ENCODE assay signal across 23 cellular contexts in the genomic region with DNA sequence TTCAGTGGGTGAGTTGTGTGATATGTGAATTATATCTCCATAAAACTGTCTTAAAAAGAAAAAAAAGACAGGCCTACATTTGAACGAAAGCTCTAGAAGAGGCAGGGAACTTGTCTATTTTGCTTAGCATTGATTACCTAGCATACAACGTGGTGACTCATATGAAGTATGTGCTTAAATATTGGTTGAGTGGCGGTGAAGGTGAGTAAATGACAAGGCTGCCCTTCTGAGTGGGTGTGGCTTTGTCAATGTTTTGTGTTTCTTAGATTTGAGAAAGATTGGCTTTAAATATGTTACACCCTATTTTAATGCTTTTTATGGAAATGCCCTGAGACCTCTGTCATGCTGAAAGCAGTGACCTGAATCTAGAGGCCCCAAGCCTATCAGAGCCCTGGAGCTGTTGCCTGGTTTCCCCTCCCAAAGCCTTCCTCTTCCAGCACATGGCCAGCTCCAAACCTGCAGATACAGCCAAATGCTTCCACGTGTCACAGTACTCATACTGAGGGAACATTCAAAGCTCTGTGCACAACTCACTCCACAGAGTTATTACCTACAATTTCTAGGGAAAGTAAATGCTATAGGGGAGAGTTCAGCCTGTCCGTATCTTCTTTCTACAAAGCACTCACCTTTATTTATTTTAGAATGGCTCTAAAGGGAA.
"Had no signal": no experiment of that assay in that cellular context is flagged by ENCODE, and none has a peak within 500 bp of the region (broad histone marks: within the 10 kb centered on the region; RNA-seq: fewer than 3 reads in every experiment).

No MANE protein-coding gene starts in this region.

- H3K4me3 Mint-ChIP-seq: activated CD8-positive, alpha-beta memory T cell treated with anti-CD3 and anti-CD28 coated beads, Interleukin-2, amount 10 ng/mL, durations not matched to agents 7 days and 5 days; activated naive CD4-positive, alpha-beta T cell treated with anti-CD3 and anti-CD28 coated beads, Interleukin-2, amount 50 U/mL, for 24 hours; activated T-cell treated with anti-CD3 and anti-CD28 coated beads, Interleukin-2, amount 50 U/mL, for 24 hours; activated T-helper 1 cell treated with anti-CD3 and anti-CD28 coated beads, Interleukin-12 subunit alpha, Interleukin-12 subunit beta, Interleukin-2, Interleukin-4 antibody, amounts not matched to agents 30 ng/mL and 10 ng/mL and 1 ng/mL, durations not matched to agents 14 hours and 24 hours and 36 hours; T-helper 1 cell treated with Interleukin-12 subunit alpha and Interleukin-12 subunit beta and Interleukin-4 antibody, amounts not matched to agents 30 μg/mL and 1 μg/mL, for 36 hours had no signal

- H3K27ac Mint-ChIP-seq: activated CD8-positive, alpha-beta memory T cell treated with anti-CD3 and anti-CD28 coated beads, Interleukin-2, amount 10 ng/mL, durations not matched to agents 7 days and 5 days; activated naive CD4-positive, alpha-beta T cell treated with anti-CD3 and anti-CD28 coated beads, Interleukin-2, amount 50 U/mL, for 24 hours; activated T-cell treated with anti-CD3 and anti-CD28 coated beads, Interleukin-2, amount 50 U/mL, for 24 hours; activated T-helper 1 cell treated with anti-CD3 and anti-CD28 coated beads, Interleukin-12 subunit alpha, Interleukin-12 subunit beta, Interleukin-2, Interleukin-4 antibody, amounts not matched to agents 30 ng/mL and 10 ng/mL and 1 ng/mL, durations not matched to agents 14 hours and 24 hours and 36 hours; T-helper 1 cell treated with Interleukin-12 subunit alpha and Interleukin-12 subunit beta and Interleukin-4 antibody, amounts not matched to agents 30 μg/mL and 1 μg/mL, for 36 hours had no signal

- H3K27ac ChIP-seq: breast epithelium, SJSA1 had no signal

- ATAC-seq: activated CD4-positive, CD25-positive, alpha-beta regulatory T cell treated with anti-CD3 and anti-CD28 coated beads, Interleukin-2, amount 50 U/mL, for 24 hours; activated CD8-positive, alpha-beta memory T cell treated with anti-CD3 and anti-CD28 coated beads, Interleukin-2, amount 10 ng/mL, durations not matched to agents 7 days and 5 days; SK-N-SH treated with all-trans-retinoic acid at 6 μM for 48 hours had no signal

- H3K9me3 Mint-ChIP-seq: activated naive CD4-positive, alpha-beta T cell treated with anti-CD3 and anti-CD28 coated beads, Interleukin-2, amount 50 U/mL, for 24 hours; activated T-cell treated with anti-CD3 and anti-CD28 coated beads, Interleukin-2, amount 50 U/mL, for 24 hours; activated T-helper 1 cell treated with anti-CD3 and anti-CD28 coated beads, Interleukin-12 subunit alpha, Interleukin-12 subunit beta, Interleukin-2, Interleukin-4 antibody, amounts not matched to agents 30 ng/mL and 10 ng/mL and 1 ng/mL, durations not matched to agents 14 hours and 24 hours and 36 hours; T-helper 1 cell treated with Interleukin-12 subunit alpha and Interleukin-12 subunit beta and Interleukin-4 antibody, amounts not matched to agents 30 μg/mL and 1 μg/mL, for 36 hours had no signal

- H3K36me3 ChIP-seq: breast epithelium, SJSA1 had no signal

- H3K4me1 ChIP-seq: breast epithelium had no signal

- FAIRE-seq: RCC 7860 had no signal

- H3K36me3 Mint-ChIP-seq: activated CD8-positive, alpha-beta memory T cell treated with anti-CD3 and anti-CD28 coated beads, Interleukin-2, amount 10 ng/mL, durations not matched to agents 7 days and 5 days; activated naive CD4-positive, alpha-beta T cell treated with anti-CD3 and anti-CD28 coated beads, Interleukin-2, amount 50 U/mL, for 24 hours had no signal

- H3K9me3 ChIP-seq: breast epithelium, SJSA1 had no signal

- H3K4me1 Mint-ChIP-seq: activated CD8-positive, alpha-beta memory T cell treated with anti-CD3 and anti-CD28 coated beads, Interleukin-2, amount 10 ng/mL, durations not matched to agents 7 days and 5 days; activated naive CD4-positive, alpha-beta T cell treated with anti-CD3 and anti-CD28 coated beads, Interleukin-2, amount 50 U/mL, for 24 hours had no signal

- H3K4me3 ChIP-seq: breast epithelium, SJSA1 had no signal

- H3K27me3 ChIP-seq: breast epithelium, SJSA1 had no signal

- DNase-seq: activated CD4-positive, alpha-beta T cell treated with anti-CD3 and anti-CD28 coated beads for 4 hours; activated CD8-positive, alpha-beta memory T cell treated with anti-CD3 and anti-CD28 coated beads, Interleukin-2, amount 10 ng/mL, durations not matched to agents 7 days and 5 days; activated effector memory CD4-positive, alpha-beta T cell treated with Interleukin-2 at 50 U/mL for 16 hours; activated naive CD4-positive, alpha-beta T cell; activated T-cell treated with anti-CD3 and anti-CD28 coated beads, Interleukin-2, amount 50 U/mL, for 24 hours; aorta; central memory CD4-positive, alpha-beta T cell; Kasumi-1; NCI-H1048; NCI-H146; NCI-H1930; NCI-H345; NCI-H524; SHP77; SW 1271 had no signal
